16 cellular contexts compared by ENCODE assay signal in the genomic region with DNA sequence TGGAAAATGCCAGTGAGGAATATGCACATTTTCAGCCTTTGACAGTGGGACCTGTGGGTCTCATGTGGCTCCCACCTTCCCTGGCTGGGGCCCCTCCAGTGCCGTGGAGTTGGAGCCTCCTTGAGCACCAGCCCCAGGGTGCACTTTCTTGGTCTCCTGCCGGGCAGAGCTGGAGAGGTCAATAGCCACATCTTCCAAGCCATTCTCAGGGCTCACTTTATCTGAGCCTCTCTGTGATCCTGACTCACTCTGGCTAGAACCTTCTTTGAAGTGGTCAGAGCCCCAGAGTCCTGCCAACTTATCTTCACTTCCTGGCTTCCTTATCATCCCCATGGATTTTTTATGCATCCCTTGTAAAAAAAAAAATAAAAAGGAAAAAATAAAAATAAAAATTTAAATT. TPM values are rescaled to one million over a fixed set of nuclear protein-coding genes. Genes with fewer than 3 reads are reported as not detected.
DNase-seq lines count a peak whose midpoint lies in the region; ATAC-seq and TF ChIP-seq lines count a peak whose summit lies in the region.
"Had no signal": no experiment of that assay in that cellular context is flagged by ENCODE, and none has a peak within 500 bp of the region (broad histone marks: within the 10 kb centered on the region; RNA-seq: fewer than 3 reads in every experiment).

No MANE protein-coding gene starts in this region.

- H3K36me3 ChIP-seq in Karpas-422 (ENCODE audit: insufficient read depth, low read length), result no peaks in the 10 kb centered on the region
- H3K36me3 ChIP-seq: SJCRH30 had no signal

- H3K9me3 ChIP-seq in Karpas-422 (ENCODE audit: low read length), result no peaks in the 10 kb centered on the region
- H3K9me3 ChIP-seq: SJCRH30 had no signal

- peak; percentile 38 for DNase-seq in Daoy (ENCODE audit: low read depth)
- DNase-seq in LoVo (ENCODE audit: low spot score), result peak; percentile 67
- DNase-seq in coronary artery (ENCODE audit: low spot score), result peak; percentile 22
- peak; percentile 38 for DNase-seq in sciatic nerve (ENCODE audit: low spot score)
- no peak for DNase-seq in Karpas-422
- DNase-seq: CD8-positive, alpha-beta memory T cell; HFFc6; KG1; NCI-H187 treated with DMSO at 0.1 percent for 48 hours had no signal

- H3K4me3 ChIP-seq in coronary artery (no peak overlapping the region), Karpas-422 (ENCODE audit: low read length) (no peak overlapping the region)
- H3K4me3 ChIP-seq: GM12878, SJCRH30 had no signal

- intact Hi-C loops in sciatic nerve (cut with DNase I), result no loop called here

- H2AFZ ChIP-seq in Karpas-422 (ENCODE audit: low read length), result no peak overlapping the region

- ATAC-seq in sciatic nerve (no peak), GM18909 (IDR thresholded peaks at IDR 0.05; ENCODE audit: poor library complexity, unreplicated experiment) (no peak), GM19397 (IDR thresholded peaks at IDR 0.05; ENCODE audit: unreplicated experiment) (no peak)

- TF ChIP-seq CTCF in coronary artery (IDR thresholded peaks at IDR 0.05), result no peak

- H3K27ac ChIP-seq in coronary artery, result no peak overlapping the region
- no peak overlapping the region for H3K27ac ChIP-seq in Karpas-422 (ENCODE audit: low read length)
- H3K27ac ChIP-seq: HL-60, RWPE1, SJCRH30 had no signal

- no peak overlapping the region for H3K4me2 ChIP-seq in Karpas-422 (ENCODE audit: low read depth, low read length, poor library complexity, severe bottlenecking)

- no peaks in the 10 kb centered on the region for H3K79me2 ChIP-seq in Karpas-422 (ENCODE audit: low read length)

- H3K9ac ChIP-seq in Karpas-422 (ENCODE audit: low read length), result no peak overlapping the region

- H3K27me3 ChIP-seq in Karpas-422 (ENCODE audit: low read length), result no peaks in the 10 kb centered on the region
- H3K27me3 ChIP-seq: SJCRH30 had no signal

- H3K4me1 ChIP-seq in Karpas-422 (ENCODE audit: low read length), result 0 out of 2 replicates have a peak, but pooled peaks cover 2% of the 10 kb centered on the region

- H3K9me2 ChIP-seq in Karpas-422 (replicated peaks; ENCODE audit: insufficient read depth, low read length), result no peaks in the 10 kb centered on the region

- H4K20me1 ChIP-seq in Karpas-422 (ENCODE audit: insufficient read depth, low read depth, low read length), result no peaks in the 10 kb centered on the region

RNA-seq across cellular contexts. Expression of gene VSX1, which starts 5.7 kb away (rescaled TPM):
- not detected in 2 replicates for total RNA-seq in Daoy (2014; rRNA removed; shearing (Covaris generic))
- not detected for total RNA-seq in sciatic nerve
- not detected in 2 replicates for total RNA-seq in Karpas-422 (2014; rRNA removed; shearing (Covaris generic); ENCODE audit: low replicate concordance)
- total RNA-seq: CD8-positive, alpha-beta memory T cell; GM12878; H1; HFFc6 had no signal

RNA-seq across cellular contexts. Expression of gene ACSS1, which starts 18.3 kb away (rescaled TPM):
- 0.51 and 0.86 TPM in 2 replicates for total RNA-seq in Daoy (2014; rRNA removed; shearing (Covaris generic))
- 27.4 TPM for total RNA-seq in sciatic nerve
- total RNA-seq in Karpas-422 (2014; rRNA removed; shearing (Covaris generic); ENCODE audit: low replicate concordance), result 2.3 and 8.5 TPM in 2 replicates
